In genomic region chr16:71412270-71413160, GRCh38 we compare ENCODE assay signal across 8 cellular contexts. TPM values are rescaled to one million over a fixed set of nuclear protein-coding genes. Genes with fewer than 3 reads are reported as not detected.
A peak's percentile ranks its signal among the peaks of the same experiment; 100 is the strongest.
DNase-seq lines count a peak whose midpoint lies in the region; ATAC-seq, FAIRE-seq and TF ChIP-seq lines count a peak whose summit lies in the region.

No MANE protein-coding gene starts in this region.

- no peaks in the 10 kb centered on the region for H3K9me3 Mint-ChIP-seq in Calu3 (ENCODE audit: low read depth, unreplicated experiment)
- H3K9me3 Mint-ChIP-seq in HFFc6, result no peaks in the 10 kb centered on the region
- no peaks in the 10 kb centered on the region for H3K9me3 Mint-ChIP-seq in central memory CD8-positive, alpha-beta T cell

- H3K4me1 ChIP-seq in kidney (ENCODE audit: control insufficient read depth in 1 of 2, insufficient read depth in 1 of 2, low read depth in 1 of 2, low read length in 2 of 2), result no peaks in the 10 kb centered on the region

- CTCF ChIA-PET in Calu3 (lab: Charles Lee), result interaction anchor here (0.8 to 2.4 kb wide), 15 partner anchors 8 to 199 kb away, joined by 3 to 53 read pairs (median 5); partner anchors contain the start of genes CALB2, CHST4 and ZNF23

- no TSS peak for BruUV-seq in Calu3 (replicated peaks; lab: Mats Ljungman, UMichigan)

- H3K9me3 ChIP-seq in kidney (ENCODE audit: control insufficient read depth in 1 of 2, low read length in 2 of 2), result no peaks in the 10 kb centered on the region

- H3K36me3 Mint-ChIP-seq in Calu3 (ENCODE audit: insufficient read depth, unreplicated experiment) (no peaks in the 10 kb centered on the region), HFFc6 (ENCODE audit: low read depth) (no peaks in the 10 kb centered on the region)
- H3K36me3 Mint-ChIP-seq in central memory CD8-positive, alpha-beta T cell (ENCODE audit: insufficient read depth), result no peaks in the 10 kb centered on the region

- peak; percentile 68 for TF ChIP-seq CTCF in Calu3 (IDR thresholded peaks at IDR 0.05; ENCODE audit: unreplicated experiment)
- peak; percentile 96 for TF ChIP-seq CTCF in HFFc6 (IDR thresholded peaks at IDR 0.05)
- TF ChIP-seq CTCF in kidney (IDR thresholded peaks at IDR 0.05; ENCODE audit: borderline replicate concordance, extremely low read depth, insufficient read depth), result peak; percentile 94

- FAIRE-seq in kidney (lab: Jason Lieb, UNC), result no peak

- H3K27ac Mint-ChIP-seq in Calu3 (ENCODE audit: unreplicated experiment), result no peak overlapping the region
- H3K27ac Mint-ChIP-seq in HFFc6, result no peak overlapping the region
- no peak overlapping the region for H3K27ac Mint-ChIP-seq in central memory CD8-positive, alpha-beta T cell (ENCODE audit: low read depth)

- no peak overlapping the region for H3K4me3 ChIP-seq in kidney (ENCODE audit: low read length in 2 of 2)

- H3K9ac ChIP-seq in kidney (ENCODE audit: low read length in 2 of 2), result no peak overlapping the region

- H3K36me3 ChIP-seq in kidney (ENCODE audit: control insufficient read depth in 1 of 2, insufficient read depth in 2 of 2, low read length in 2 of 2), result no peaks in the 10 kb centered on the region

- H3K27ac ChIP-seq in kidney (ENCODE audit: low read depth in 2 of 2, low read length in 2 of 2), result no peak overlapping the region

- ATAC-seq in activated CD4-positive, CD25-positive, alpha-beta regulatory T cell treated with anti-CD3 and anti-CD28 coated beads, Interleukin-2, amount 50 U/mL, for 24 hours, result peak; percentile 41 to 53
- peak; percentile 49 for ATAC-seq in central memory CD8-positive, alpha-beta T cell (replicated peaks; ENCODE audit: extremely low read depth, poor library complexity, severe bottlenecking)
- ATAC-seq in HG03095 (IDR thresholded peaks at IDR 0.05; ENCODE audit: unreplicated experiment), result no peak

- peaks cover 67% of the 10 kb centered on the region for H3K27me3 Mint-ChIP-seq in Calu3 (ENCODE audit: unreplicated experiment)
- H3K27me3 Mint-ChIP-seq in HFFc6 (ENCODE audit: insufficient read depth), result peaks cover 30% of the 10 kb centered on the region
- peaks cover 90% of the 10 kb centered on the region for H3K27me3 Mint-ChIP-seq in central memory CD8-positive, alpha-beta T cell

- DNase-seq in Calu3 (peak; percentile 86), HFFc6 (peak; percentile 46), NCI-H2227 treated with DMSO at 0.1 percent for 48 hours (lab: John Stamatoyannopoulos, UW) (peak; percentile 50), kidney (peak; percentile 77)
- peak; percentile 47 to 55 for DNase-seq in central memory CD8-positive, alpha-beta T cell (ENCODE audit: low spot score in 2 of 2)
- peak; percentile 32 to 42 for DNase-seq in stimulated activated CD4-positive, alpha-beta T cell treated with anti-CD3 and anti-CD28 coated beads, Interleukin-1b, Interleukin-23, amount 100 ng/mL, for 1 hour (ENCODE audit: low read depth in 2 of 2)

- H3K4me3 Mint-ChIP-seq in Calu3 (ENCODE audit: low read depth, unreplicated experiment) (peak overlapping the region; percentile 31), HFFc6 (no peak overlapping the region)
- no peak overlapping the region for H3K4me3 Mint-ChIP-seq in central memory CD8-positive, alpha-beta T cell

- H3K4me1 Mint-ChIP-seq in Calu3 (ENCODE audit: low read depth, unreplicated experiment) (no peaks in the 10 kb centered on the region), HFFc6 (ENCODE audit: low read depth) (0 out of 2 replicates have a peak, but pooled peaks cover 5% of the 10 kb centered on the region)
- peaks cover 15% of the 10 kb centered on the region for H3K4me1 Mint-ChIP-seq in central memory CD8-positive, alpha-beta T cell

- intact Hi-C loops in Calu3 (cut with micrococcal nuclease; ENCODE audit: unreplicated experiment) (loop anchor here (1.0 kb wide), 3 partner anchors 89 to 199 kb away; no protein-coding TSS in a partner anchor), kidney (cut with DNase I) (loop anchor here (5.0 kb wide), 2 partner anchors 90 to 200 kb away; no protein-coding TSS in a partner anchor)

RNA-seq across cellular contexts. Expression of gene TLE7, which starts 29.3 kb away (rescaled TPM):
- not detected in 2 replicates for total RNA-seq in Calu3 (2022)
- total RNA-seq in HFFc6 (2021; fragmentation: NEBNext Ultra II Directional; extraction: Animal tissue kit (Norgen Biotek cat#: 25700)), result not detected
- not detected for total RNA-seq in kidney
- not detected for polyA plus RNA-seq in kidney (ENCODE audit: insufficient read depth, low read depth, low replicate concordance)

RNA-seq across cellular contexts. Expression of gene ZNF23, which starts 49.5 kb away (rescaled TPM):
- total RNA-seq in Calu3 (2022), result 13.3 and 13.9 TPM in 2 replicates
- total RNA-seq in HFFc6 (2021; fragmentation: NEBNext Ultra II Directional; extraction: Animal tissue kit (Norgen Biotek cat#: 25700)), result 10 to 100 TPM; 12.8 to 16.3 (median 14.5) TPM
- total RNA-seq in kidney, result 9.9 TPM
- polyA plus RNA-seq in kidney (ENCODE audit: insufficient read depth, low read depth, low replicate concordance), result 7.3 TPM

RNA-seq across cellular contexts. Expression of gene CALB2, which starts 54.0 kb away (rescaled TPM):
- total RNA-seq in Calu3 (2022) (16.6 and 35.1 TPM in 2 replicates), kidney (1.4 TPM)
- total RNA-seq in HFFc6 (2021; fragmentation: NEBNext Ultra II Directional; extraction: Animal tissue kit (Norgen Biotek cat#: 25700)), result 1 to 10 TPM in 1 of 6 experiments, under 1 TPM in 2, not detected in 3; 0.14 to 1.1 (median 0.70) TPM
- polyA plus RNA-seq in kidney (ENCODE audit: insufficient read depth, low read depth, low replicate concordance), result not detected
